Comparison of ENCODE assay signal across 19 cellular contexts in the genomic region with DNA sequence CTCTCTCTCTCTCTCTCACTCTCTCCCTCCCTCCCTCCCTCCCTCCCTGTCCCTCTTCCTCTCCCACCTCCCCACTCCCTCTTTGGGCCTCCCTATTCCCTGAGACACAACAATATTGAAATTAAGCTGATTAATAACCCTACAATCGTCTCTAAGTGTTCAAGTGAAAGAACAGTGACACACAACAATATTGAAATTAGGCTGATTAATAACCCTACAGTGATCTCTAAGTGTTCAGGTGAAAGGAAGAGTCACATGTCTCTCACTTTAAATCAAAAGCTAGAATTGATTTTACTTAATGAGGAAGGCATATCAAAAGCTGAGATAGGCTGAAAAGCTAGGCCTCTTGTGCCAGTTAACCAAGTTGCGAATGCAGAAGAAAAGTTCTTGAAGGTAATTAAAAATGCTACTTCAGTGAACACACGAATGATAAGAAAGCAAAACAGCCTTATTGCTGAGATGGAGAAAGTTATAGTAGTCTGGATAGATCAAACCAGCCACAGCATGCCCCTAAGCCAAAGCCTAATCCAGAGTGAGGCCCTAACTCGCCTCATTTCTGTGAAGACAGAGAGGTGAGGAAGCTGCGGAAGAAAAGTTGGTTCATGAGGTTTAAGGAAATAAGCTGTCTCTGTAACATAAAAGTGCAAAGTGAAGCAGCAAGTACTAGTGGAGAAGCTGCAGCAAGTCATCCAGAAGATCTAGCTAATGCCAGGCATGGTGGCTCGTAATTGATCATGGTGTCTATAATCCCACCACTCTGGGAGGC. TPM values are rescaled to one million over a fixed set of nuclear protein-coding genes. Genes with fewer than 3 reads are reported as not detected.
DNase-seq lines count a peak whose midpoint lies in the region; ATAC-seq lines count a peak whose summit lies in the region.
"Had no signal": no experiment of that assay in that cellular context is flagged by ENCODE, and none has a peak within 500 bp of the region (broad histone marks: within the 10 kb centered on the region; RNA-seq: fewer than 3 reads in every experiment).

No MANE protein-coding gene starts in this region.

- DNase-seq in stimulated activated naive CD8-positive, alpha-beta T cell treated with anti-CD3 and anti-CD28 coated beads, Interleukin-15, Interleukin-2, amounts not matched to agents 100 U/mL and 50 U/mL, for 24 hours: no peak
- no peak for DNase-seq in activated CD4-positive, alpha-beta memory T cell treated with anti-CD3 and anti-CD28 coated beads for 36 hours
- DNase-seq in NCI-H2196 treated with DMSO at 0.1 percent for 48 hours (lab: John Stamatoyannopoulos, UW; ENCODE audit: unreplicated experiment) (no peak), NCI-H2107 treated with DMSO at 0.1 percent for 48 hours (lab: John Stamatoyannopoulos, UW; ENCODE audit: unreplicated experiment) (no peak)
- DNase-seq: Calu3; effector CD4-positive, alpha-beta T cell; HFFc6; Kasumi-1; lower lobe of right lung; NCI-H1092 treated with DMSO at 0.1 percent for 48 hours; NCI-H2081 treated with DMSO at 0.1 percent for 48 hours; NCI-H526; posterior cingulate gyrus; SHP77 had no signal

- peaks cover 5% of the 10 kb centered on the region for H3K9me3 Mint-ChIP-seq in stimulated activated naive CD8-positive, alpha-beta T cell treated with anti-CD3 and anti-CD28 coated beads, Interleukin-15, Interleukin-2, amounts not matched to agents 100 ng/mL and 50 ng/mL, for 24 hours
- H3K9me3 Mint-ChIP-seq in activated CD4-positive, alpha-beta memory T cell treated with anti-CD3 and anti-CD28 coated beads for 36 hours: no peaks in the 10 kb centered on the region
- H3K9me3 Mint-ChIP-seq: HFFc6 had no signal

- CTCF ChIA-PET in activated CD4-positive, alpha-beta memory T cell treated with anti-CD3 and anti-CD28 coated beads for 36 hours (lab: Charles Lee): interaction anchor here (0.6 to 2.9 kb wide), 11 partner anchors 15 to 270 kb away, joined by 3 to 11 read pairs (median 5); partner anchors contain the start of gene MALT1

- no peak overlapping the region for H3K4me3 Mint-ChIP-seq in stimulated activated naive CD8-positive, alpha-beta T cell treated with anti-CD3 and anti-CD28 coated beads, Interleukin-15, Interleukin-2, amounts not matched to agents 100 ng/mL and 50 ng/mL, for 24 hours
- H3K4me3 Mint-ChIP-seq in activated CD4-positive, alpha-beta memory T cell treated with anti-CD3 and anti-CD28 coated beads for 36 hours: no peak overlapping the region
- H3K4me3 Mint-ChIP-seq: HFFc6, WTC11 had no signal

- POLR2A ChIA-PET in activated CD4-positive, alpha-beta memory T cell treated with anti-CD3 and anti-CD28 coated beads for 36 hours (lab: Charles Lee): interaction anchor here (0.9 to 3.9 kb wide), 5 partner anchors 16 to 151 kb away, joined by 3 to 38 read pairs (median 3); partner anchors contain the start of gene MALT1

- peak overlapping the region; percentile 56 for H3K27ac Mint-ChIP-seq in stimulated activated naive CD8-positive, alpha-beta T cell treated with anti-CD3 and anti-CD28 coated beads, Interleukin-15, Interleukin-2, amounts not matched to agents 100 ng/mL and 50 ng/mL, for 24 hours
- peak overlapping the region; percentile 79 for H3K27ac Mint-ChIP-seq in activated CD4-positive, alpha-beta memory T cell treated with anti-CD3 and anti-CD28 coated beads for 36 hours
- H3K27ac Mint-ChIP-seq: HFFc6, WTC11 had no signal

- no peak for ATAC-seq in stimulated activated naive CD8-positive, alpha-beta T cell treated with anti-CD3 and anti-CD28 coated beads, Interleukin-15, Interleukin-2, amounts not matched to agents 100 U/mL and 50 U/mL, for 24 hours
- ATAC-seq in esophagus mucosa (peak; percentile 74), HG03571 (IDR thresholded peaks at IDR 0.05; ENCODE audit: unreplicated experiment) (no peak), HG03520 (IDR thresholded peaks at IDR 0.05; ENCODE audit: unreplicated experiment) (no peak)
- ATAC-seq: lower lobe of right lung, WTC11 had no signal

- H3K27me3 Mint-ChIP-seq in stimulated activated naive CD8-positive, alpha-beta T cell treated with anti-CD3 and anti-CD28 coated beads, Interleukin-15, Interleukin-2, amounts not matched to agents 100 ng/mL and 50 ng/mL, for 24 hours: no peaks in the 10 kb centered on the region
- H3K27me3 Mint-ChIP-seq in activated CD4-positive, alpha-beta memory T cell treated with anti-CD3 and anti-CD28 coated beads for 36 hours: no peaks in the 10 kb centered on the region

- peaks cover 95% of the 10 kb centered on the region for H3K4me1 Mint-ChIP-seq in stimulated activated naive CD8-positive, alpha-beta T cell treated with anti-CD3 and anti-CD28 coated beads, Interleukin-15, Interleukin-2, amounts not matched to agents 100 ng/mL and 50 ng/mL, for 24 hours (ENCODE audit: low read depth)
- peaks cover 85% of the 10 kb centered on the region for H3K4me1 Mint-ChIP-seq in activated CD4-positive, alpha-beta memory T cell treated with anti-CD3 and anti-CD28 coated beads for 36 hours (ENCODE audit: low read depth)

- H3K36me3 Mint-ChIP-seq in stimulated activated naive CD8-positive, alpha-beta T cell treated with anti-CD3 and anti-CD28 coated beads, Interleukin-15, Interleukin-2, amounts not matched to agents 100 ng/mL and 50 ng/mL, for 24 hours (ENCODE audit: low read depth): peaks cover 54% of the 10 kb centered on the region
- peaks cover 48% of the 10 kb centered on the region for H3K36me3 Mint-ChIP-seq in activated CD4-positive, alpha-beta memory T cell treated with anti-CD3 and anti-CD28 coated beads for 36 hours

- intact Hi-C loops in activated CD4-positive, alpha-beta memory T cell treated with anti-CD3 and anti-CD28 coated beads for 36 hours (cut with micrococcal nuclease): loop anchor here (1.0 kb wide), 2 partner anchors 22 to 151 kb away; no protein-coding TSS in a partner anchor

RNA-seq across cellular contexts. Expression of gene MALT1, which starts 21.3 kb away (rescaled TPM):
- 10 to 100 TPM; 42.5 to 44.3 TPM for total RNA-seq in activated CD4-positive, alpha-beta memory T cell treated with anti-CD3 and anti-CD28 coated beads for 36 hours
- total RNA-seq in esophagus mucosa: 34.4 TPM
